ENCODE assay signal across 1 cellular context in the genomic region with DNA sequence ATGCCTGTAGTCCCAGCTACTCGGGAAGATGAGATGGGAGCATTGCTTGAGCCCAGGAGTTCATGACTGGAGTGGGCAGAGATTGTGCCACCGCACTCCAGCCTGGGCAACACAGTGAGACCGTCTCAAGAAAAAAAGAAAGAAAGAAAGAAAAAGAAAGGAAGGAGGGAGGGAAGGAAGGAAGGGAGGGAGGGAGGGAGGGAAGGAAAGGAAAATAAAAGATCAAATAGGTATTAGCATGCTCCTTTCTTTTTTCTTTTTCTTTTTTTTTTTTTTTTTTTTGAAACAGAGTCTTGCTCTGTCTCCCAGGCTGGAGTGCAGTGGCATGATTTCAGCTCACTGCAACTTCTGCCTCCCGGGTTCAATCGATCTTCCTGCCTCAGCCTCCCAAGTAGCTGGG.
TF ChIP-seq lines count a peak whose summit lies in the region.

No MANE protein-coding gene starts in this region.

TF ChIP-seq in K562, 482 proteins besides CTCF, POLR2A, EP300 and RAD21:
- peak; percentile 93 for TF ChIP-seq PCBP2 (IDR thresholded peaks at IDR 0.05; ENCODE audit: low read depth, low read length, poor library complexity, severe bottlenecking)
- TF ChIP-seq PCBP1 (IDR thresholded peaks at IDR 0.05; ENCODE audit: low read depth, low read length, poor library complexity, severe bottlenecking) = peak; percentile 84
- peak; percentile 64 for TF ChIP-seq HNRNPK (IDR thresholded peaks at IDR 0.05; ENCODE audit: low read depth, low read length, poor library complexity, severe bottlenecking)
- TF ChIP-seq, protein P1, sequence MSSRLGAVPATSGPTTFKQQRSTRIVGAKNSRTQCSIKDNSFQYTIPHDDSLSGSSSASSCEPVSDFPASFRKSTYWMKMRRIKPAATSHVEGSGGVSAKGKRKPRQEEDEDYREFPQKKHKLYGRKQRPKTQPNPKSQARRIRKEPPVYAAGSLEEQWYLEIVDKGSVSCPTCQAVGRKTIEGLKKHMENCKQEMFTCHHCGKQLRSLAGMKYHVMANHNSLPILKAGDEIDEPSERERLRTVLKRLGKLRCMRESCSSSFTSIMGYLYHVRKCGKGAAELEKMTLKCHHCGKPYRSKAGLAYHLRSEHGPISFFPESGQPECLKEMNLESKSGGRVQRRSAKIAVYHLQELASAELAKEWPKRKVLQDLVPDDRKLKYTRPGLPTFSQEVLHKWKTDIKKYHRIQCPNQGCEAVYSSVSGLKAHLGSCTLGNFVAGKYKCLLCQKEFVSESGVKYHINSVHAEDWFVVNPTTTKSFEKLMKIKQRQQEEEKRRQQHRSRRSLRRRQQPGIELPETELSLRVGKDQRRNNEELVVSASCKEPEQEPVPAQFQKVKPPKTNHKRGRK (tag; IDR thresholded peaks at IDR 0.05) = peak; percentile 87
TF ChIP-seq in K562: peak in this region for 4; not testable (repeated sequence) for 478.
